Comparison of ENCODE assay signal across 1 cellular context in the genomic region with DNA sequence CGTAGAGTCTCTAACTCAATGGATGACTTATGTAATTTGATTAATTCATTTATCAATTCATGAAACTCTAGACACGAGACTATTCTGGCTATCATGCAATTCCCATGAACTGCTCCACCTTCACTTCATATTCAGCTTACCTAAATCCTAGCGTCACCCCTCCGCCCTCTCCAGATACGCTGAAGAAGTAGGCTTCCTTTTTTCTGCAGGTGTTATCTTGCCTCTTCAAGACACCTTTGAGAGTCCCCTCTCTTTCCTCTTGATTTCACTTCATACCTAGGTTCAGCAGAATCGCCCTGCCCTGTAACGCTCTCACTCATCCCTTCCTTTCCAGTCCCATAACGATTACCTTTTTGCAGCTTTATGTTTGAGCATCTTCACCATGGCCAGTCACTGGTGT.
TF ChIP-seq lines count a peak whose summit lies in the region.

No MANE protein-coding gene starts in this region.

TF ChIP-seq in IMR-90, 13 proteins besides CTCF, POLR2A, EP300 and RAD21:
- TF ChIP-seq, protein P1, sequence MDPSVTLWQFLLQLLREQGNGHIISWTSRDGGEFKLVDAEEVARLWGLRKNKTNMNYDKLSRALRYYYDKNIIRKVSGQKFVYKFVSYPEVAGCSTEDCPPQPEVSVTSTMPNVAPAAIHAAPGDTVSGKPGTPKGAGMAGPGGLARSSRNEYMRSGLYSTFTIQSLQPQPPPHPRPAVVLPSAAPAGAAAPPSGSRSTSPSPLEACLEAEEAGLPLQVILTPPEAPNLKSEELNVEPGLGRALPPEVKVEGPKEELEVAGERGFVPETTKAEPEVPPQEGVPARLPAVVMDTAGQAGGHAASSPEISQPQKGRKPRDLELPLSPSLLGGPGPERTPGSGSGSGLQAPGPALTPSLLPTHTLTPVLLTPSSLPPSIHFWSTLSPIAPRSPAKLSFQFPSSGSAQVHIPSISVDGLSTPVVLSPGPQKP (IDR thresholded peaks at IDR 0.05; ENCODE audit: borderline replicate concordance, low read depth, low read length): no peak
- no peak for TF ChIP-seq CHD1 (IDR thresholded peaks at IDR 0.05; ENCODE audit: low read depth, low read length)
